ENCODE assay signal across 18 cellular contexts in genomic region chr6:106886922-106887797, GRCh38.
A peak's percentile ranks its signal among the peaks of the same experiment; 100 is the strongest.
DNase-seq lines count a peak whose midpoint lies in the region; ATAC-seq and TF ChIP-seq lines count a peak whose summit lies in the region.
"Had no signal": no experiment of that assay in that cellular context is flagged by ENCODE, and none has a peak within 500 bp of the region (broad histone marks: within the 10 kb centered on the region; RNA-seq: fewer than 3 reads in every experiment).

No MANE protein-coding gene starts in this region.

- H3K36me3 ChIP-seq in BE2C, result no peaks in the 10 kb centered on the region
- no peaks in the 10 kb centered on the region for H3K36me3 ChIP-seq in naive thymus-derived CD4-positive, alpha-beta T cell (ENCODE audit: control insufficient read depth in 2 of 3, insufficient read depth in 3 of 3, low read length in 3 of 3)
- H3K36me3 ChIP-seq: cardiac muscle cell, left ventricle myocardium inferior had no signal

- intact Hi-C loops in left colon (cut with DNase I, micrococcal nuclease) (no loop called here), head of caudate nucleus (cut with DNase I) (no loop called here)
- intact Hi-C loops in naive thymus-derived CD4-positive, alpha-beta T cell (cut with micrococcal nuclease), result no loop called here

- H3K27ac Mint-ChIP-seq in stimulated activated memory B cell treated with anti-CD40 and anti-IgM and Interleukin-4, amounts not matched to agents 10 μg/mL and 1 μg/mL and 100 μg/mL, for 72 hours, result no peak overlapping the region
- H3K27ac Mint-ChIP-seq in naive thymus-derived CD4-positive, alpha-beta T cell, result no peak overlapping the region
- H3K27ac Mint-ChIP-seq: activated T-helper 1 cell treated with anti-CD3 and anti-CD28 coated beads, Interleukin-12 subunit alpha, Interleukin-12 subunit beta, Interleukin-2, Interleukin-4 antibody, amounts not matched to agents 30 ng/mL and 10 ng/mL and 1 ng/mL, durations not matched to agents 14 hours and 24 hours and 36 hours had no signal

- peaks cover 49% of the 10 kb centered on the region for H3K4me1 ChIP-seq in BE2C
- no peaks in the 10 kb centered on the region for H3K4me1 ChIP-seq in naive thymus-derived CD4-positive, alpha-beta T cell (ENCODE audit: control insufficient read depth in 2 of 2, insufficient read depth in 2 of 2, low read length in 2 of 2)
- H3K4me1 ChIP-seq: left ventricle myocardium inferior had no signal

- no peak for TF ChIP-seq CTCF in BE2C (IDR thresholded peaks at IDR 0.05; ENCODE audit: low read depth, low read length)

- ATAC-seq in left colon (peak; percentile 47), HG02678 (IDR thresholded peaks at IDR 0.05; ENCODE audit: unreplicated experiment) (no peak)
- ATAC-seq in stimulated activated memory B cell treated with anti-CD40 and anti-IgM and Interleukin-4, amounts not matched to agents 10 μg/mL and 1 μg/mL and 100 μg/mL, for 72 hours, result no peak
- no peak for ATAC-seq in naive thymus-derived CD4-positive, alpha-beta T cell
- ATAC-seq: activated CD4-positive, CD25-positive, alpha-beta regulatory T cell treated with anti-CD3 and anti-CD28 coated beads, Interleukin-2, amount 50 U/mL, for 24 hours; stimulated activated naive CD8-positive, alpha-beta T cell treated with anti-CD3 and anti-CD28 coated beads, Interleukin-15, Interleukin-2, amounts not matched to agents 100 U/mL and 50 U/mL, for 24 hours had no signal

- no peaks in the 10 kb centered on the region for H3K9me3 ChIP-seq in BE2C
- no peaks in the 10 kb centered on the region for H3K9me3 ChIP-seq in naive thymus-derived CD4-positive, alpha-beta T cell (ENCODE audit: control insufficient read depth in 2 of 3, low read length in 3 of 3)
- H3K9me3 ChIP-seq: left ventricle myocardium inferior had no signal

- CTCF ChIA-PET in naive thymus-derived CD4-positive, alpha-beta T cell (lab: Charles Lee), result no interaction called here

- no peaks in the 10 kb centered on the region for H3K27me3 Mint-ChIP-seq in stimulated activated memory B cell treated with anti-CD40 and anti-IgM and Interleukin-4, amounts not matched to agents 10 μg/mL and 1 μg/mL and 100 μg/mL, for 72 hours
- H3K27me3 Mint-ChIP-seq in naive thymus-derived CD4-positive, alpha-beta T cell, result peaks cover 9 to 22% (median 19%) of the 10 kb centered on the region in 5 donors

- DNase-seq in BE2C (peak; percentile 24), NCI-H146 treated with DMSO at 0.1 percent for 48 hours (lab: John Stamatoyannopoulos, UW; ENCODE audit: unreplicated experiment) (peak; percentile 78), SHP77 (lab: John Stamatoyannopoulos, UW) (peak; percentile 64 to 73), left colon (no peak), head of caudate nucleus (no peak)
- DNase-seq in naive thymus-derived CD4-positive, alpha-beta T cell, result no peak
- DNase-seq: ACHN; DND-41; left ventricle myocardium inferior; posterior cingulate gyrus; Right ventricle myocardium superior; stimulated activated CD4-positive, alpha-beta T cell treated with anti-CD3 and anti-CD28 coated beads, Interleukin-1b, Interleukin-23, amount 100 ng/mL, for 48 hours; stimulated activated naive CD8-positive, alpha-beta T cell treated with anti-CD3 and anti-CD28 coated beads, Interleukin-15, Interleukin-2, amounts not matched to agents 100 U/mL and 50 U/mL, for 24 hours had no signal

- H3K36me3 Mint-ChIP-seq in stimulated activated memory B cell treated with anti-CD40 and anti-IgM and Interleukin-4, amounts not matched to agents 10 μg/mL and 1 μg/mL and 100 μg/mL, for 72 hours, result no peaks in the 10 kb centered on the region
- no peaks in the 10 kb centered on the region for H3K36me3 Mint-ChIP-seq in naive thymus-derived CD4-positive, alpha-beta T cell

- no peak overlapping the region for H3K4me3 Mint-ChIP-seq in stimulated activated memory B cell treated with anti-CD40 and anti-IgM and Interleukin-4, amounts not matched to agents 10 μg/mL and 1 μg/mL and 100 μg/mL, for 72 hours
- H3K4me3 Mint-ChIP-seq in naive thymus-derived CD4-positive, alpha-beta T cell, result no peak overlapping the region
- H3K4me3 Mint-ChIP-seq: activated T-helper 1 cell treated with anti-CD3 and anti-CD28 coated beads, Interleukin-12 subunit alpha, Interleukin-12 subunit beta, Interleukin-2, Interleukin-4 antibody, amounts not matched to agents 30 ng/mL and 10 ng/mL and 1 ng/mL, durations not matched to agents 14 hours and 24 hours and 36 hours had no signal

- H3K4me1 Mint-ChIP-seq in stimulated activated memory B cell treated with anti-CD40 and anti-IgM and Interleukin-4, amounts not matched to agents 10 μg/mL and 1 μg/mL and 100 μg/mL, for 72 hours, result no peaks in the 10 kb centered on the region
- no peaks in the 10 kb centered on the region for H3K4me1 Mint-ChIP-seq in naive thymus-derived CD4-positive, alpha-beta T cell

- POLR2A ChIA-PET in naive thymus-derived CD4-positive, alpha-beta T cell (lab: Charles Lee), result no interaction called here

- H3K9me3 Mint-ChIP-seq in stimulated activated memory B cell treated with anti-CD40 and anti-IgM and Interleukin-4, amounts not matched to agents 10 μg/mL and 1 μg/mL and 100 μg/mL, for 72 hours, result no peaks in the 10 kb centered on the region
- H3K9me3 Mint-ChIP-seq in naive thymus-derived CD4-positive, alpha-beta T cell, result peaks cover 0 to 2% (median 0%) of the 10 kb centered on the region in 11 donors
- H3K9me3 Mint-ChIP-seq: activated T-helper 1 cell treated with anti-CD3 and anti-CD28 coated beads, Interleukin-12 subunit alpha, Interleukin-12 subunit beta, Interleukin-2, Interleukin-4 antibody, amounts not matched to agents 30 ng/mL and 10 ng/mL and 1 ng/mL, durations not matched to agents 14 hours and 24 hours and 36 hours had no signal

- no peaks in the 10 kb centered on the region for H3K27me3 ChIP-seq in BE2C
- H3K27me3 ChIP-seq in naive thymus-derived CD4-positive, alpha-beta T cell (ENCODE audit: control insufficient read depth in 2 of 2, insufficient read depth in 2 of 2, low read length in 2 of 2), result no peaks in the 10 kb centered on the region
- H3K27me3 ChIP-seq: cardiac muscle cell had no signal

- H3K4me3 ChIP-seq in BE2C (ENCODE audit: low read depth, low read length), result no peak overlapping the region
- no peak overlapping the region for H3K4me3 ChIP-seq in naive thymus-derived CD4-positive, alpha-beta T cell (ENCODE audit: low read length)
- H3K4me3 ChIP-seq: cardiac muscle cell, left ventricle myocardium inferior had no signal

- H3K27ac ChIP-seq in naive thymus-derived CD4-positive, alpha-beta T cell (ENCODE audit: low read depth, low read length), result no peak overlapping the region
- H3K27ac ChIP-seq: cardiac muscle cell, left ventricle myocardium inferior had no signal

Comparison
In these comparisons a context has a peak if more than half of its experiments do, and no peak if none do; other contexts are left out.
1. DNase-seq: peak in BE2C (single experiment), NCI-H146 treated with DMSO at 0.1 percent for 48 hours (single experiment) and SHP77 (2 of 2); none in left colon (0 of 2), head of caudate nucleus (0 of 42) and naive thymus-derived CD4-positive, alpha-beta T cell (0 of 9).